9 cellular contexts compared by ENCODE assay signal in the genomic region with DNA sequence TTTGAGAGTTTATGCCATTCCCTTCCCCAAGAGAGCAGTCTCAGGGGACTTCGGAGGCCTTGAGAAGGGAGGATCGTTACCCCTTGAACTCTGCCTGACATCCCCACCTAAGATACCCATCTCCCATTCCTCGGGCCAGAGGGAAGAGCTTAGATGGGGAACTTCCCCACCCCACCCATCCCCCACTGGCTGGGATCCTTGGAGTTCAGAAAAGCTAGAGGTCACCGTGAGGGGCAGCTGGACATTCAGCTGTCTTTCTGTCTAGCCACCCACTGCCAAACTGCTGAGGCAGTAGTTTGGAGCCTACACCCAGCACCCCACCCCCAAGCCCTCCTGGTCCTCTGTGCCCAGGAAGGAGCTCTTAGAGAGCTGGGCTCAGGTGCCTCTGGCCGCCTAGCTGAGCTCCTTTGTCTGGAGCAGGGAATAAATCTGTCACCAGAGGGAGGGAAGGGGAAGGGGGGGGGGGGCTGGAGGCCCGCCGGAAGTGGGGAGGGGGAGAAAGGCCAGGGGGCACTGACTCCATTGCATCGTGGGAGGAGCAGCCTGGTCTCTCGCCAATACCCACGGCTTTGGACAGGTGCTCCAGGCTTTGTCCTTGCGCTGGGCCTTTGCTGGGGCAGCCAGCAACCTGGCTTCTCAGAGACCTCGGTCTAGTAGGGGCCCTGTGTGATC. TPM values are rescaled to one million over a fixed set of nuclear protein-coding genes. Genes with fewer than 3 reads are reported as not detected.
DNase-seq lines count a peak whose midpoint lies in the region; ATAC-seq lines count a peak whose summit lies in the region.
"Had no signal": no experiment of that assay in that cellular context is flagged by ENCODE, and none has a peak within 500 bp of the region (broad histone marks: within the 10 kb centered on the region; RNA-seq: fewer than 3 reads in every experiment).

No MANE protein-coding gene starts in this region.

- H3K27me3 Mint-ChIP-seq in activated CD4-positive, alpha-beta T cell treated with anti-CD3 and anti-CD28 coated beads, Interleukin-2, amount 10 ng/mL, durations not matched to agents 24 days and 14 days, result peaks cover 41% of the 10 kb centered on the region
- peaks cover 26% of the 10 kb centered on the region for H3K27me3 Mint-ChIP-seq in T-helper 17 cell

- peaks cover 12% of the 10 kb centered on the region for H3K4me1 Mint-ChIP-seq in activated CD4-positive, alpha-beta T cell treated with anti-CD3 and anti-CD28 coated beads, Interleukin-2, amount 10 ng/mL, durations not matched to agents 24 days and 14 days
- peaks cover 14% of the 10 kb centered on the region for H3K4me1 Mint-ChIP-seq in T-helper 17 cell

- intact Hi-C loops in activated CD4-positive, alpha-beta T cell treated with anti-CD3 and anti-CD28 coated beads, Interleukin-2, amount 10 ng/mL, durations not matched to agents 24 days and 14 days (cut with micrococcal nuclease), result no loop called here

- H3K4me3 Mint-ChIP-seq in activated CD4-positive, alpha-beta T cell treated with anti-CD3 and anti-CD28 coated beads, Interleukin-2, amount 10 ng/mL, durations not matched to agents 24 days and 14 days, result peak overlapping the region; percentile 55
- peak overlapping the region; percentile 67 for H3K4me3 Mint-ChIP-seq in T-helper 17 cell

- no peak overlapping the region for H3K27ac Mint-ChIP-seq in activated CD4-positive, alpha-beta T cell treated with anti-CD3 and anti-CD28 coated beads, Interleukin-2, amount 10 ng/mL, durations not matched to agents 24 days and 14 days
- no peak overlapping the region for H3K27ac Mint-ChIP-seq in T-helper 17 cell

- H3K36me3 ChIP-seq in subcutaneous abdominal adipose tissue (ENCODE audit: control insufficient read depth in 5 of 5, insufficient read depth in 5 of 5, low read length in 5 of 5), result peaks cover 0 to 11% (median 8%) of the 10 kb centered on the region in 5 donors

- no peak overlapping the region for H3K27ac ChIP-seq in subcutaneous abdominal adipose tissue (ENCODE audit: low read depth, low read length)

- peaks cover 5 to 21% (median 10%) of the 10 kb centered on the region in 5 donors for H3K27me3 ChIP-seq in subcutaneous abdominal adipose tissue (ENCODE audit: control insufficient read depth in 5 of 5, insufficient read depth in 4 of 5, low read length in 5 of 5)

- DNase-seq in activated CD4-positive, alpha-beta T cell treated with anti-CD3 and anti-CD28 coated beads, Interleukin-2, amount 10 ng/mL, durations not matched to agents 24 days and 14 days, result no peak
- no peak for DNase-seq in activated CD4-positive, alpha-beta T cell treated with anti-CD3 and anti-CD28 coated beads for 4 hours
- DNase-seq in T-helper 17 cell (no peak), iPS-NIHi11 (ENCODE audit: low spot score) (peak; percentile 74)
- DNase-seq: activated CD4-positive, alpha-beta T cell treated with anti-CD3 and anti-CD28 coated beads, Interleukin-2, amount 50 U/mL, for 4 hours had no signal

- no peaks in the 10 kb centered on the region for H3K9me3 Mint-ChIP-seq in activated CD4-positive, alpha-beta T cell treated with anti-CD3 and anti-CD28 coated beads, Interleukin-2, amount 10 ng/mL, durations not matched to agents 24 days and 14 days

- no peak for ATAC-seq in T-helper 17 cell
- ATAC-seq in HG02884 (IDR thresholded peaks at IDR 0.05; ENCODE audit: unreplicated experiment), result no peak
- no peak for ATAC-seq in HG03045 (IDR thresholded peaks at IDR 0.05; ENCODE audit: unreplicated experiment)
- no peak for ATAC-seq in GM19328 (IDR thresholded peaks at IDR 0.05; ENCODE audit: unreplicated experiment)

- peak overlapping the region in 2 of 5 donors; percentile 21 to 41 for H3K9ac ChIP-seq in subcutaneous abdominal adipose tissue (ENCODE audit: low read length in 5 of 5)

- peak overlapping the region; percentile 27 to 63 (median 48) for H3K4me3 ChIP-seq in subcutaneous abdominal adipose tissue (ENCODE audit: low read depth in 1 of 5, low read length in 5 of 5)

- peaks cover 1 to 34% (median 28%) of the 10 kb centered on the region in 5 donors for H3K4me1 ChIP-seq in subcutaneous abdominal adipose tissue (ENCODE audit: control insufficient read depth in 5 of 5, insufficient read depth in 5 of 5, low read length in 5 of 5)

- no peaks in the 10 kb centered on the region for H3K36me3 Mint-ChIP-seq in activated CD4-positive, alpha-beta T cell treated with anti-CD3 and anti-CD28 coated beads, Interleukin-2, amount 10 ng/mL, durations not matched to agents 24 days and 14 days (ENCODE audit: low read depth)
- H3K36me3 Mint-ChIP-seq in T-helper 17 cell (ENCODE audit: low read depth), result peaks cover 2% of the 10 kb centered on the region

- H3K9me3 ChIP-seq in T-helper 17 cell (ENCODE audit: control insufficient read depth, low read length, poor library complexity, severe bottlenecking) (no peaks in the 10 kb centered on the region), subcutaneous abdominal adipose tissue (ENCODE audit: control insufficient read depth in 5 of 5, low read length in 5 of 5) (no peaks in the 10 kb centered on the region)

RNA-seq across cellular contexts. Expression of gene HSD11B2, which starts 1.0 kb away (rescaled TPM):
- total RNA-seq in activated CD4-positive, alpha-beta T cell treated with anti-CD3 and anti-CD28 coated beads, Interleukin-2, amount 10 ng/mL, durations not matched to agents 24 days and 14 days, result 3.5 and 5.2 TPM in 2 replicates
- total RNA-seq in T-helper 17 cell, result not detected

RNA-seq across cellular contexts. Expression of gene ZDHHC1, which starts 15.7 kb away (rescaled TPM):
- total RNA-seq in activated CD4-positive, alpha-beta T cell treated with anti-CD3 and anti-CD28 coated beads, Interleukin-2, amount 10 ng/mL, durations not matched to agents 24 days and 14 days, result 0.54 and 0.85 TPM in 2 replicates
- total RNA-seq in T-helper 17 cell, result under 1 TPM in 1 of 2 donors, not detected in 1; 0.35 TPM

RNA-seq across cellular contexts. Expression of gene TPPP3, which starts 38.6 kb away (rescaled TPM):
- total RNA-seq in activated CD4-positive, alpha-beta T cell treated with anti-CD3 and anti-CD28 coated beads, Interleukin-2, amount 10 ng/mL, durations not matched to agents 24 days and 14 days, result not detected in 2 replicates
- total RNA-seq in T-helper 17 cell, result under 1 TPM; 0.29 to 0.70 TPM

RNA-seq across cellular contexts. Expression of gene ATP6V0D1, which starts 49.0 kb away (rescaled TPM):
- total RNA-seq in activated CD4-positive, alpha-beta T cell treated with anti-CD3 and anti-CD28 coated beads, Interleukin-2, amount 10 ng/mL, durations not matched to agents 24 days and 14 days, result 30.9 and 31.8 TPM in 2 replicates
- 10 to 100 TPM; 76.4 to 87.5 TPM for total RNA-seq in T-helper 17 cell

RNA-seq across cellular contexts. Expression of gene AGRP, which starts 51.4 kb away (rescaled TPM):
- not detected in 2 replicates for total RNA-seq in activated CD4-positive, alpha-beta T cell treated with anti-CD3 and anti-CD28 coated beads, Interleukin-2, amount 10 ng/mL, durations not matched to agents 24 days and 14 days
- not detected for total RNA-seq in T-helper 17 cell
